ENCODE assay signal across 1 cellular context in genomic region chr11:111334495-111335123, GRCh38.
A peak's percentile ranks its signal among the peaks of the same experiment; 100 is the strongest.
TF ChIP-seq lines count a peak whose summit lies in the region.

No MANE protein-coding gene starts in this region.

TF ChIP-seq in HepG2, 621 proteins besides CTCF, POLR2A, EP300 and RAD21 (continued from another document and continues in another):
- TF ChIP-seq ZBTB49 (CRISPR knock-in tag; IDR thresholded peaks at IDR 0.05; ENCODE audit: borderline replicate concordance) (no peak), HOXA3 (CRISPR knock-in tag; IDR thresholded peaks at IDR 0.05) (no peak; the same call in none of the 2 replicates), REST (IDR thresholded peaks at IDR 0.05; ENCODE audit: borderline replicate concordance in 1 of 2, low read depth in 1 of 2, low read length in 2 of 2) (peak in 1 of 2 experiments; percentile 67; a peak in 1 of 4 replicates), ZNF878 (CRISPR knock-in tag; IDR thresholded peaks at IDR 0.05) (peak; percentile 29; the same call in 1 of the 2 replicates), ESRRA (CRISPR knock-in tag; IDR thresholded peaks at IDR 0.05; ENCODE audit: low read depth) (no peak; the same call in 1 of the 2 replicates), ZNF558 (CRISPR knock-in tag; IDR thresholded peaks at IDR 0.05; ENCODE audit: borderline replicate concordance) (0 out of 2 replicates have a peak, but pooled peaks have one; percentile 70), ZNF362 (CRISPR knock-in tag; IDR thresholded peaks at IDR 0.05; ENCODE audit: borderline replicate concordance) (peak; percentile 22; the same call in 1 of the 2 replicates), ZNF180 (CRISPR knock-in tag; IDR thresholded peaks at IDR 0.05; ENCODE audit: borderline replicate concordance, low read depth) (no peak), ELF4 (CRISPR knock-in tag; IDR thresholded peaks at IDR 0.05; ENCODE audit: borderline replicate concordance) (no peak; the same call in 1 of the 2 replicates), MTA3 (CRISPR knock-in tag; IDR thresholded peaks at IDR 0.05) (no peak), FOXP1 (IDR thresholded peaks at IDR 0.05) (no peak), FOXP1 (CRISPR knock-in tag; IDR thresholded peaks at IDR 0.05) (peak; percentile 76), ZNF225 (CRISPR knock-in tag; IDR thresholded peaks at IDR 0.05) (no peak), TBX2 (CRISPR knock-in tag; IDR thresholded peaks at IDR 0.05; ENCODE audit: borderline replicate concordance) (peak; percentile 97), ZSCAN30 (CRISPR knock-in tag; IDR thresholded peaks at IDR 0.05) (no peak), MTERF4 (CRISPR knock-in tag; IDR thresholded peaks at IDR 0.05) (peak; percentile 35; the same call in 1 of the 2 replicates), SCMH1 (CRISPR knock-in tag; IDR thresholded peaks at IDR 0.05; ENCODE audit: borderline replicate concordance) (no peak), ZNF383 (CRISPR knock-in tag; IDR thresholded peaks at IDR 0.05; ENCODE audit: borderline replicate concordance) (no peak), ZNF337 (CRISPR knock-in tag; IDR thresholded peaks at IDR 0.05; ENCODE audit: borderline replicate concordance, low read depth) (no peak), EHMT2 (IDR thresholded peaks at IDR 0.05; ENCODE audit: borderline replicate concordance, low read depth, low read length) (peak; percentile 58; the same call in 1 of the 2 replicates), ARNT2 (CRISPR knock-in tag; IDR thresholded peaks at IDR 0.05; ENCODE audit: low read depth) (peak; percentile 45; the same call in 1 of the 2 replicates), ZFX (CRISPR knock-in tag; IDR thresholded peaks at IDR 0.05; ENCODE audit: low read depth) (peak; percentile 78; the same call in 1 of the 2 replicates), ZNF224 (CRISPR knock-in tag; IDR thresholded peaks at IDR 0.05) (0 out of 2 replicates have a peak, but pooled peaks have one; percentile 35), RBAK (CRISPR knock-in tag; IDR thresholded peaks at IDR 0.05) (no peak), ZNF101 (CRISPR knock-in tag; IDR thresholded peaks at IDR 0.05; ENCODE audit: borderline replicate concordance, low read depth) (no peak), ZBTB44 (CRISPR knock-in tag; IDR thresholded peaks at IDR 0.05) (no peak), ZNF350 (CRISPR knock-in tag; IDR thresholded peaks at IDR 0.05; ENCODE audit: borderline replicate concordance, low read depth) (peak; percentile 85; the same call in 1 of the 2 replicates), ZFYVE20 (CRISPR knock-in tag; IDR thresholded peaks at IDR 0.05; ENCODE audit: borderline replicate concordance, low read depth) (no peak), RORA (CRISPR knock-in tag; IDR thresholded peaks at IDR 0.05) (peak; percentile 87; the same call in 1 of the 2 replicates), ARNTL (CRISPR knock-in tag; IDR thresholded peaks at IDR 0.05) (peak; percentile 73; the same call in 1 of the 2 replicates)
- TF ChIP-seq, protein P1, sequence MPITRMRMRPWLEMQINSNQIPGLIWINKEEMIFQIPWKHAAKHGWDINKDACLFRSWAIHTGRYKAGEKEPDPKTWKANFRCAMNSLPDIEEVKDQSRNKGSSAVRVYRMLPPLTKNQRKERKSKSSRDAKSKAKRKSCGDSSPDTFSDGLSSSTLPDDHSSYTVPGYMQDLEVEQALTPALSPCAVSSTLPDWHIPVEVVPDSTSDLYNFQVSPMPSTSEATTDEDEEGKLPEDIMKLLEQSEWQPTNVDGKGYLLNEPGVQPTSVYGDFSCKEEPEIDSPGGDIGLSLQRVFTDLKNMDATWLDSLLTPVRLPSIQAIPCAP (CRISPR knock-in tag; IDR thresholded peaks at IDR 0.05; ENCODE audit: low read depth), result no peak
- TF ChIP-seq, protein P2, sequence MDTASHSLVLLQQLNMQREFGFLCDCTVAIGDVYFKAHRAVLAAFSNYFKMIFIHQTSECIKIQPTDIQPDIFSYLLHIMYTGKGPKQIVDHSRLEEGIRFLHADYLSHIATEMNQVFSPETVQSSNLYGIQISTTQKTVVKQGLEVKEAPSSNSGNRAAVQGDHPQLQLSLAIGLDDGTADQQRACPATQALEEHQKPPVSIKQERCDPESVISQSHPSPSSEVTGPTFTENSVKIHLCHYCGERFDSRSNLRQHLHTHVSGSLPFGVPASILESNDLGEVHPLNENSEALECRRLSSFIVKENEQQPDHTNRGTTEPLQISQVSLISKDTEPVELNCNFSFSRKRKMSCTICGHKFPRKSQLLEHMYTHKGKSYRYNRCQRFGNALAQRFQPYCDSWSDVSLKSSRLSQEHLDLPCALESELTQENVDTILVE (CRISPR knock-in tag; IDR thresholded peaks at IDR 0.05), result peak; percentile 50; the same call in 1 of the 2 replicates
- TF ChIP-seq, protein P3, sequence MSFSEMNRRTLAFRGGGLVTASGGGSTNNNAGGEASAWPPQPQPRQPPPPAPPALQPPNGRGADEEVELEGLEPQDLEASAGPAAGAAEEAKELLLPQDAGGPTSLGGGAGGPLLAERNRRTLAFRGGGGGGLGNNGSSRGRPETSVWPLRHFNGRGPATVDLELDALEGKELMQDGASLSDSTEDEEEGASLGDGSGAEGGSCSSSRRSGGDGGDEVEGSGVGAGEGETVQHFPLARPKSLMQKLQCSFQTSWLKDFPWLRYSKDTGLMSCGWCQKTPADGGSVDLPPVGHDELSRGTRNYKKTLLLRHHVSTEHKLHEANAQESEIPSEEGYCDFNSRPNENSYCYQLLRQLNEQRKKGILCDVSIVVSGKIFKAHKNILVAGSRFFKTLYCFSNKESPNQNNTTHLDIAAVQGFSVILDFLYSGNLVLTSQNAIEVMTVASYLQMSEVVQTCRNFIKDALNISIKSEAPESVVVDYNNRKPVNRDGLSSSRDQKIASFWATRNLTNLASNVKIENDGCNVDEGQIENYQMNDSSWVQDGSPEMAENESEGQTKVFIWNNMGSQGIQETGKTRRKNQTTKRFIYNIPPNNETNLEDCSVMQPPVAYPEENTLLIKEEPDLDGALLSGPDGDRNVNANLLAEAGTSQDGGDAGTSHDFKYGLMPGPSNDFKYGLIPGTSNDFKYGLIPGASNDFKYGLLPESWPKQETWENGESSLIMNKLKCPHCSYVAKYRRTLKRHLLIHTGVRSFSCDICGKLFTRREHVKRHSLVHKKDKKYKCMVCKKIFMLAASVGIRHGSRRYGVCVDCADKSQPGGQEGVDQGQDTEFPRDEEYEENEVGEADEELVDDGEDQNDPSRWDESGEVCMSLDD (CRISPR knock-in tag; IDR thresholded peaks at IDR 0.05; ENCODE audit: borderline replicate concordance), result no peak
- TF ChIP-seq, protein P4, sequence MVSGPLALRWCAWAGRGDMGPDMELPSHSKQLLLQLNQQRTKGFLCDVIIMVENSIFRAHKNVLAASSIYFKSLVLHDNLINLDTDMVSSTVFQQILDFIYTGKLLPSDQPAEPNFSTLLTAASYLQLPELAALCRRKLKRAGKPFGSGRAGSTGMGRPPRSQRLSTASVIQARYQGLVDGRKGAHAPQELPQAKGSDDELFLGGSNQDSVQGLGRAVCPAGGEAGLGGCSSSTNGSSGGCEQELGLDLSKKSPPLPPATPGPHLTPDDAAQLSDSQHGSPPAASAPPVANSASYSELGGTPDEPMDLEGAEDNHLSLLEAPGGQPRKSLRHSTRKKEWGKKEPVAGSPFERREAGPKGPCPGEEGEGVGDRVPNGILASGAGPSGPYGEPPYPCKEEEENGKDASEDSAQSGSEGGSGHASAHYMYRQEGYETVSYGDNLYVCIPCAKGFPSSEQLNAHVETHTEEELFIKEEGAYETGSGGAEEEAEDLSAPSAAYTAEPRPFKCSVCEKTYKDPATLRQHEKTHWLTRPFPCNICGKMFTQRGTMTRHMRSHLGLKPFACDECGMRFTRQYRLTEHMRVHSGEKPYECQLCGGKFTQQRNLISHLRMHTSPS (CRISPR knock-in tag; IDR thresholded peaks at IDR 0.05; ENCODE audit: low read depth), result peak; percentile 61; the same call in 1 of the 2 replicates
- TF ChIP-seq, protein P5, sequence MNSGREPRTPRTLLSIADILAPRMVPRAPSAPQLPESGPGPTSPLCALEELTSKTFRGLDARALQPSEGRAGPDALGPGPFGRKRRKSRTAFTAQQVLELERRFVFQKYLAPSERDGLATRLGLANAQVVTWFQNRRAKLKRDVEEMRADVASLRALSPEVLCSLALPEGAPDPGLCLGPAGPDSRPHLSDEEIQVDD (CRISPR knock-in tag; IDR thresholded peaks at IDR 0.05; ENCODE audit: borderline replicate concordance), result no peak
- TF ChIP-seq, protein P6, sequence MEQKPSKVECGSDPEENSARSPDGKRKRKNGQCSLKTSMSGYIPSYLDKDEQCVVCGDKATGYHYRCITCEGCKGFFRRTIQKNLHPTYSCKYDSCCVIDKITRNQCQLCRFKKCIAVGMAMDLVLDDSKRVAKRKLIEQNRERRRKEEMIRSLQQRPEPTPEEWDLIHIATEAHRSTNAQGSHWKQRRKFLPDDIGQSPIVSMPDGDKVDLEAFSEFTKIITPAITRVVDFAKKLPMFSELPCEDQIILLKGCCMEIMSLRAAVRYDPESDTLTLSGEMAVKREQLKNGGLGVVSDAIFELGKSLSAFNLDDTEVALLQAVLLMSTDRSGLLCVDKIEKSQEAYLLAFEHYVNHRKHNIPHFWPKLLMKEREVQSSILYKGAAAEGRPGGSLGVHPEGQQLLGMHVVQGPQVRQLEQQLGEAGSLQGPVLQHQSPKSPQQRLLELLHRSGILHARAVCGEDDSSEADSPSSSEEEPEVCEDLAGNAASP (CRISPR knock-in tag; IDR thresholded peaks at IDR 0.05; ENCODE audit: borderline replicate concordance), result peak; percentile 84
